Comparison of ENCODE assay signal across 15 cellular contexts in the genomic region with DNA sequence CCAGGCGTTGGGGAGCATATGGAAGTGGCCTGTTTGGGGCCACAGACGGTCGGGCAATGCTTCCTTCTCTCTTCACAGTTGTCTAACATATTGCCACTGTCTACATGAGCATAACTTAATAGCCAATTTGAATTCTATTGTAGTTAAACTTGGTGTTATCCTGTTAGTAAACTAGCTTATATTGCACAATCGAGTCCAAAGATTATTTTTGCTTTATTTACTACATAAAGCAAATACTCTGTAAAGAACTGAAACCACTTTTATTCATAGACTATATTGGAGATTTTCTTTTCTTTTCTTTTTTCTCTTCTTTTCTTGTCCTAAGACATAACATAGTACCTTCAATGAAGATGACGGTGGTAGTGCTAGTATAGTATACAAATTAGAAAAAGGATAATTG.
DNase-seq lines count a peak whose midpoint lies in the region; ATAC-seq and TF ChIP-seq lines count a peak whose summit lies in the region.
"Had no signal": no experiment of that assay in that cellular context is flagged by ENCODE, and none has a peak within 500 bp of the region (broad histone marks: within the 10 kb centered on the region; RNA-seq: fewer than 3 reads in every experiment).

No MANE protein-coding gene starts in this region.

- H3K4ac ChIP-seq in IMR-90 (ENCODE audit: low read depth, low read length) = no peak overlapping the region

- no peak overlapping the region for H3K56ac ChIP-seq in IMR-90 (ENCODE audit: extremely low read depth, insufficient read depth, low read length)

- no CpG with 5 or more reads among the region's 5 CpGs for WGBS in IMR-90 (ENCODE audit: extremely low coverage in 2 of 2, insufficient read length in 1 of 2), 2 experiments
- 38% methylated on average over 5 of the region's 5 CpGs for WGBS in right lobe of liver (ENCODE audit: insufficient coverage, low coverage, low lambda C conversion rate, missing lambda C conversion rate)

- H3K4me1 ChIP-seq in cardiac muscle cell (ENCODE audit: low read depth) = peaks cover 23% of the 10 kb centered on the region
- no peaks in the 10 kb centered on the region for H3K4me1 ChIP-seq in IMR-90 (ENCODE audit: control insufficient read depth, insufficient read depth, low read length)
- peaks cover 0 to 13% (median 0%) of the 10 kb centered on the region in 4 donors for H3K4me1 ChIP-seq in right lobe of liver
- H3K4me1 ChIP-seq: BE2C, HAP-1 had no signal

- H2BK120ac ChIP-seq in IMR-90 (ENCODE audit: low read depth, low read length) = no peak overlapping the region

- H3K4me3 ChIP-seq in cardiac muscle cell = no peak overlapping the region
- no peak overlapping the region for H3K4me3 ChIP-seq in IMR-90 (ENCODE audit: insufficient read depth, low read depth, low read length)
- H3K4me3 ChIP-seq in right lobe of liver = peak overlapping the region in 1 of 3 donors; percentile 15
- H3K4me3 ChIP-seq: HAP-1 had no signal

- H3K14ac ChIP-seq in IMR-90 (replicated peaks; ENCODE audit: low read depth, low read length) = no peak overlapping the region

- H2BK20ac ChIP-seq in IMR-90 (ENCODE audit: low read depth, low read length) = no peak overlapping the region

- ATAC-seq in IMR-90 (ENCODE audit: low read depth) (no peak), right lobe of liver (peak; percentile 66 to 91 (median 86)), HG03139 (IDR thresholded peaks at IDR 0.05; ENCODE audit: unreplicated experiment) (no peak), HG03159 (IDR thresholded peaks at IDR 0.05; ENCODE audit: unreplicated experiment) (no peak)

- H3K27me3 Mint-ChIP-seq in glutamatergic neuron (ENCODE audit: unreplicated experiment) = peaks cover 3% of the 10 kb centered on the region

- no peak overlapping the region for H3K4me3 Mint-ChIP-seq in glutamatergic neuron (ENCODE audit: unreplicated experiment)
- H3K4me3 Mint-ChIP-seq: CD4-positive, CD25-positive, alpha-beta regulatory T cell; CD8-positive, alpha-beta memory T cell had no signal

- intact Hi-C loops in cardiac septum (cut with DNase I) = loop anchor here (5.0 kb wide), 1 partner anchor 129 kb away; no protein-coding TSS in a partner anchor
- intact Hi-C loops in IMR-90 (cut with micrococcal nuclease) = no loop called here
- intact Hi-C loops in right lobe of liver (cut with DNase I) = no loop called here

- dilution Hi-C loops in IMR-90 (cut with HindIII; ENCODE audit: low sequenced_read_pairs, unreplicated experiment) = no loop called here

- CTCF ChIA-PET in IMR-90 (lab: Yijun Ruan, JAX) = interaction anchor here (0.7 kb wide), 1 partner anchor 229 kb away, joined by 4 read pairs; no protein-coding TSS in a partner anchor

- TF ChIP-seq CTCF in cardiac muscle cell (IDR thresholded peaks at IDR 0.05; ENCODE audit: low read depth, low read length) = no peak
- no peak for TF ChIP-seq CTCF in IMR-90 (conservative IDR thresholded peaks at IDR 0.05; ENCODE audit: low read depth, low read length)
- no peak for TF ChIP-seq CTCF in glutamatergic neuron (IDR thresholded peaks at IDR 0.05; ENCODE audit: partially characterized antibody, unreplicated experiment)
- TF ChIP-seq CTCF in right lobe of liver (IDR thresholded peaks at IDR 0.05) = no peak

- H3K27me3 ChIP-seq in cardiac muscle cell = no peaks in the 10 kb centered on the region
- H3K27me3 ChIP-seq in IMR-90 (ENCODE audit: control insufficient read depth, insufficient read depth, low read length) = no peaks in the 10 kb centered on the region
- no peaks in the 10 kb centered on the region for H3K27me3 ChIP-seq in right lobe of liver
- H3K27me3 ChIP-seq: BE2C had no signal

- no peak overlapping the region for H4K8ac ChIP-seq in IMR-90 (ENCODE audit: low read depth in 2 of 2, low read length in 2 of 2)

- no peaks in the 10 kb centered on the region for H3K9me1 ChIP-seq in IMR-90 (ENCODE audit: insufficient read depth, low read length)

- no peak overlapping the region for H2AK5ac ChIP-seq in IMR-90 (ENCODE audit: low read depth, low read length)

- H3K9me3 ChIP-seq in cardiac muscle cell (ENCODE audit: low read depth) = no peaks in the 10 kb centered on the region
- peaks cover 9% of the 10 kb centered on the region for H3K9me3 ChIP-seq in IMR-90 (ENCODE audit: control insufficient read depth, insufficient read depth, low read length)
- H3K9me3 ChIP-seq in right lobe of liver = no peaks in the 10 kb centered on the region
- H3K9me3 ChIP-seq: BE2C had no signal

- H3K18ac ChIP-seq in IMR-90 (ENCODE audit: low read depth, low read length) = no peak overlapping the region

- peaks cover 18% of the 10 kb centered on the region for H3K36me3 Mint-ChIP-seq in glutamatergic neuron (ENCODE audit: unreplicated experiment)
- H3K36me3 Mint-ChIP-seq: CD4-positive, CD25-positive, alpha-beta regulatory T cell; CD8-positive, alpha-beta memory T cell had no signal

- H2BK5ac ChIP-seq in IMR-90 (ENCODE audit: low read depth, low read length, poor library complexity, severe bottlenecking) = no peak overlapping the region

- TF ChIP-seq RAD21 in IMR-90 (IDR thresholded peaks at IDR 0.05; ENCODE audit: low read length) = no peak

- H3K9me3 Mint-ChIP-seq in glutamatergic neuron (ENCODE audit: unreplicated experiment) = peaks cover 16% of the 10 kb centered on the region

- no peak overlapping the region for H4K5ac ChIP-seq in IMR-90 (ENCODE audit: low read depth, low read length)

- no peak overlapping the region for H2AK9ac ChIP-seq in IMR-90 (replicated peaks; ENCODE audit: low read depth, low read length, poor library complexity)

- no peak overlapping the region for H3K4me2 ChIP-seq in IMR-90 (ENCODE audit: low read depth, low read length)
- H3K4me2 ChIP-seq: KMS-11 had no signal

- H3K9ac ChIP-seq in IMR-90 (ENCODE audit: low read depth, low read length) = no peak overlapping the region
- H3K9ac ChIP-seq: KMS-11 had no signal

- H3K79me1 ChIP-seq in IMR-90 (ENCODE audit: low read depth in 1 of 2, low read length in 2 of 2) = no peaks in the 10 kb centered on the region

- TF ChIP-seq POLR2A in IMR-90 (IDR thresholded peaks at IDR 0.05; ENCODE audit: low read depth, low read length) (no peak), right lobe of liver (IDR thresholded peaks at IDR 0.05) (no peak)

- no peaks in the 10 kb centered on the region for H4K20me1 ChIP-seq in IMR-90 (ENCODE audit: insufficient read depth, low read length)

- POLR2A ChIA-PET in IMR-90 (lab: Charles Lee; ENCODE audit: unreplicated experiment) = no interaction called here

- H2BK15ac ChIP-seq in IMR-90 (ENCODE audit: low read depth, low read length) = no peak overlapping the region

- no peak overlapping the region for H3K23ac ChIP-seq in IMR-90 (ENCODE audit: low read depth, low read length)

- H2AFZ ChIP-seq in IMR-90 (replicated peaks; ENCODE audit: low read length, poor library complexity) = no peak overlapping the region

- DNase-seq in cardiac muscle cell (ENCODE audit: low read depth in 1 of 2, low spot score in 1 of 2) (no peak), cardiac septum (ENCODE audit: low spot score) (no peak), IMR-90 (no peak), glutamatergic neuron (no peak), right lobe of liver (no peak), NCI-H345 (lab: John Stamatoyannopoulos, UW) (no peak)
- DNase-seq: BE2C; C1 segment of cervical spinal cord; Calu3; CD4-positive, CD25-positive, alpha-beta regulatory T cell; CD8-positive, alpha-beta memory T cell had no signal

- H3K27ac Mint-ChIP-seq in glutamatergic neuron (ENCODE audit: unreplicated experiment) = peak overlapping the region; percentile 88
- H3K27ac Mint-ChIP-seq: CD4-positive, CD25-positive, alpha-beta regulatory T cell; CD8-positive, alpha-beta memory T cell had no signal

- no peaks in the 10 kb centered on the region for H3K36me3 ChIP-seq in cardiac muscle cell
- H3K36me3 ChIP-seq in IMR-90 (ENCODE audit: control insufficient read depth, insufficient read depth, low read length) = no peaks in the 10 kb centered on the region
- no peaks in the 10 kb centered on the region for H3K36me3 ChIP-seq in right lobe of liver
- H3K36me3 ChIP-seq: BE2C, HAP-1 had no signal

- H4K91ac ChIP-seq in IMR-90 (ENCODE audit: insufficient read depth, low read depth, low read length) = no peak overlapping the region

- H3K4me1 Mint-ChIP-seq in glutamatergic neuron (ENCODE audit: low read depth, unreplicated experiment) = peaks cover 22% of the 10 kb centered on the region
- H3K4me1 Mint-ChIP-seq: CD4-positive, CD25-positive, alpha-beta regulatory T cell; CD8-positive, alpha-beta memory T cell had no signal

- in situ Hi-C loops in IMR-90 (cut with MboI; ENCODE audit: low sequenced_read_pairs) = no loop called here

- peak overlapping the region; percentile 88 for H3K27ac ChIP-seq in cardiac muscle cell
- H3K27ac ChIP-seq in IMR-90 (ENCODE audit: insufficient read depth, low read length) = no peak overlapping the region
- H3K27ac ChIP-seq in right lobe of liver = peak overlapping the region in 1 of 3 donors; percentile 20
- H3K27ac ChIP-seq: KMS-11 had no signal

- no TSS peak for BruUV-seq in IMR-90 (replicated peaks; lab: Mats Ljungman, UMichigan)

TF ChIP-seq in IMR-90, 13 proteins besides CTCF, POLR2A, EP300 and RAD21:
- TF ChIP-seq CEBPB (IDR thresholded peaks at IDR 0.05; ENCODE audit: low read depth, low read length) (peak; percentile 52; the same call in 1 of the 2 replicates), MAZ (IDR thresholded peaks at IDR 0.05; ENCODE audit: borderline replicate concordance, low read depth, low read length) (no peak)
TF ChIP-seq in IMR-90: peak in this region for 1.

Comparison
In these comparisons a context has a peak if more than half of its experiments do, and no peak if none do; other contexts are left out.
1. ATAC-seq: peak in right lobe of liver (4 of 4); none in IMR-90 (single experiment), HG03139 (single experiment) and HG03159 (single experiment).